33 cellular contexts compared by ENCODE assay signal in genomic region chr2:200659410-200659809, GRCh38.
"Had no signal": no experiment of that assay in that cellular context is flagged by ENCODE, and none has a peak within 500 bp of the region (broad histone marks: within the 10 kb centered on the region; RNA-seq: fewer than 3 reads in every experiment).

No MANE protein-coding gene starts in this region.

- DNase-seq: activated CD4-positive, alpha-beta memory T cell treated with anti-CD3 and anti-CD28 coated beads for 36 hours; activated CD4-positive, alpha-beta T cell treated with anti-CD3 and anti-CD28 coated beads for 36 hours; activated CD4-positive, alpha-beta T cell treated with anti-CD3 and anti-CD28 coated beads, Interleukin-2, amount 10 ng/mL, durations not matched to agents 24 days and 14 days; activated CD4-positive, CD25-positive, alpha-beta regulatory T cell; activated CD4-positive, CD25-positive, alpha-beta regulatory T cell treated with anti-CD3 and anti-CD28 coated beads, Interleukin-2, amount 50 U/mL, for 72 hours; activated CD8-positive, alpha-beta memory T cell treated with anti-CD3 and anti-CD28 coated beads, Interleukin-2, amount 10 ng/mL, durations not matched to agents 7 days and 5 days; activated CD8-positive, alpha-beta memory T cell treated with anti-CD3 and anti-CD28 coated beads, Interleukin-2, amount 50 U/mL, for 48 hours; activated CD8-positive, alpha-beta T cell treated with anti-CD3 and anti-CD28 coated beads, Interleukin-2, amount 10 ng/mL, durations not matched to agents 7 days and 5 days; activated gamma-delta T cell; activated naive CD4-positive, alpha-beta T cell; activated naive CD4-positive, alpha-beta T cell treated with anti-CD3 and anti-CD28 coated beads, Interleukin-2, amount 10 ng/mL, durations not matched to agents 7 days and 5 days; activated naive CD8-positive, alpha-beta T cell treated with anti-CD3 and anti-CD28 coated beads, Interleukin-2, amount 10 ng/mL, durations not matched to agents 7 days and 5 days; activated T-cell treated with anti-CD3 and anti-CD28 coated beads for 4 hours; activated T-cell treated with anti-CD3 and anti-CD28 coated beads, Interleukin-2, amount 50 U/mL, for 24 hours; activated T-cell treated with anti-CD3 and anti-CD28 coated beads, Interleukin-2, amount 50 U/mL, for 72 hours; amygdala; aorta; body of pancreas; caudate nucleus; cortex of kidney; dermis blood vessel endothelial cell; effector CD4-positive, alpha-beta T cell; effector memory CD8-positive, alpha-beta T cell; erythroblast; esophagus squamous epithelium; foreskin melanocyte; heart right ventricle; T-helper 1 cell; T-helper 17 cell; T1000 had no signal

- H3K4me3 Mint-ChIP-seq: activated CD4-positive, alpha-beta memory T cell treated with anti-CD3 and anti-CD28 coated beads for 36 hours; activated CD4-positive, alpha-beta T cell treated with anti-CD3 and anti-CD28 coated beads for 36 hours; activated CD4-positive, alpha-beta T cell treated with anti-CD3 and anti-CD28 coated beads, Interleukin-2, amount 10 ng/mL, durations not matched to agents 24 days and 14 days; activated CD8-positive, alpha-beta memory T cell treated with anti-CD3 and anti-CD28 coated beads, Interleukin-2, amount 10 ng/mL, durations not matched to agents 7 days and 5 days; activated CD8-positive, alpha-beta T cell treated with anti-CD3 and anti-CD28 coated beads, Interleukin-2, amount 10 ng/mL, durations not matched to agents 7 days and 5 days; activated naive CD4-positive, alpha-beta T cell treated with anti-CD3 and anti-CD28 coated beads, Interleukin-2, amount 10 ng/mL, durations not matched to agents 7 days and 5 days; activated naive CD8-positive, alpha-beta T cell treated with anti-CD3 and anti-CD28 coated beads, Interleukin-2, amount 10 ng/mL, durations not matched to agents 7 days and 5 days; activated T-cell treated with anti-CD3 and anti-CD28 coated beads, Interleukin-2, amount 50 U/mL, for 24 hours; activated T-cell treated with anti-CD3 and anti-CD28 coated beads, Interleukin-2, amount 50 U/mL, for 72 hours; effector memory CD8-positive, alpha-beta T cell; T-helper 17 cell; T-helper 2 cell treated with Interferon-gamma antibody and Interleukin-4, amounts not matched to agents 5 μg/mL and 100 μg/mL, for 36 hours had no signal

- H3K27ac ChIP-seq: esophagus squamous epithelium, gastroesophageal sphincter, heart right ventricle had no signal

- ATAC-seq: activated CD4-positive, alpha-beta T cell treated with anti-CD3 and anti-CD28 coated beads for 36 hours; activated CD8-positive, alpha-beta memory T cell treated with anti-CD3 and anti-CD28 coated beads, Interleukin-2, amount 10 ng/mL, durations not matched to agents 7 days and 5 days; activated CD8-positive, alpha-beta T cell treated with anti-CD3 and anti-CD28 coated beads, Interleukin-2, amount 10 ng/mL, durations not matched to agents 7 days and 5 days; activated naive CD4-positive, alpha-beta T cell treated with anti-CD3 and anti-CD28 coated beads, Interleukin-2, amount 50 U/mL, for 72 hours; activated T-cell treated with anti-CD3 and anti-CD28 coated beads, Interleukin-2, amount 50 U/mL, for 72 hours; body of pancreas; effector memory CD8-positive, alpha-beta T cell; gastroesophageal sphincter; heart right ventricle; T-helper 17 cell had no signal

- H3K4me1 Mint-ChIP-seq: activated CD4-positive, alpha-beta T cell treated with anti-CD3 and anti-CD28 coated beads for 36 hours; activated CD4-positive, alpha-beta T cell treated with anti-CD3 and anti-CD28 coated beads, Interleukin-2, amount 10 ng/mL, durations not matched to agents 24 days and 14 days; activated CD8-positive, alpha-beta memory T cell treated with anti-CD3 and anti-CD28 coated beads, Interleukin-2, amount 10 ng/mL, durations not matched to agents 7 days and 5 days; activated naive CD4-positive, alpha-beta T cell treated with anti-CD3 and anti-CD28 coated beads, Interleukin-2, amount 10 ng/mL, durations not matched to agents 7 days and 5 days; activated naive CD8-positive, alpha-beta T cell treated with anti-CD3 and anti-CD28 coated beads, Interleukin-2, amount 10 ng/mL, durations not matched to agents 7 days and 5 days; T-helper 17 cell had no signal

- H3K36me3 ChIP-seq: esophagus squamous epithelium, heart right ventricle had no signal

- H3K27me3 ChIP-seq: body of pancreas, esophagus squamous epithelium, gastroesophageal sphincter had no signal

- H3K9me3 Mint-ChIP-seq: activated CD4-positive, alpha-beta memory T cell treated with anti-CD3 and anti-CD28 coated beads for 36 hours; activated CD4-positive, alpha-beta T cell treated with anti-CD3 and anti-CD28 coated beads, Interleukin-2, amount 10 ng/mL, durations not matched to agents 24 days and 14 days; activated naive CD4-positive, alpha-beta T cell treated with anti-CD3 and anti-CD28 coated beads, Interleukin-2, amount 10 ng/mL, durations not matched to agents 7 days and 5 days; activated naive CD4-positive, alpha-beta T cell treated with anti-CD3 and anti-CD28 coated beads, Interleukin-2, amount 50 U/mL, for 72 hours; activated naive CD8-positive, alpha-beta T cell treated with anti-CD3 and anti-CD28 coated beads, Interleukin-2, amount 10 ng/mL, durations not matched to agents 7 days and 5 days; activated T-cell treated with anti-CD3 and anti-CD28 coated beads, Interleukin-2, amount 50 U/mL, for 24 hours; activated T-cell treated with anti-CD3 and anti-CD28 coated beads, Interleukin-2, amount 50 U/mL, for 72 hours; effector memory CD8-positive, alpha-beta T cell; T-helper 2 cell treated with Interferon-gamma antibody and Interleukin-4, amounts not matched to agents 5 μg/mL and 100 μg/mL, for 36 hours had no signal

- H3K27ac Mint-ChIP-seq: activated CD4-positive, alpha-beta memory T cell treated with anti-CD3 and anti-CD28 coated beads for 36 hours; activated CD4-positive, alpha-beta T cell treated with anti-CD3 and anti-CD28 coated beads for 36 hours; activated CD4-positive, alpha-beta T cell treated with anti-CD3 and anti-CD28 coated beads, Interleukin-2, amount 10 ng/mL, durations not matched to agents 24 days and 14 days; activated CD8-positive, alpha-beta memory T cell treated with anti-CD3 and anti-CD28 coated beads, Interleukin-2, amount 10 ng/mL, durations not matched to agents 7 days and 5 days; activated CD8-positive, alpha-beta T cell treated with anti-CD3 and anti-CD28 coated beads, Interleukin-2, amount 10 ng/mL, durations not matched to agents 7 days and 5 days; activated naive CD4-positive, alpha-beta T cell treated with anti-CD3 and anti-CD28 coated beads, Interleukin-2, amount 10 ng/mL, durations not matched to agents 7 days and 5 days; activated naive CD8-positive, alpha-beta T cell treated with anti-CD3 and anti-CD28 coated beads, Interleukin-2, amount 10 ng/mL, durations not matched to agents 7 days and 5 days; activated T-cell treated with anti-CD3 and anti-CD28 coated beads, Interleukin-2, amount 50 U/mL, for 24 hours; activated T-cell treated with anti-CD3 and anti-CD28 coated beads, Interleukin-2, amount 50 U/mL, for 72 hours; effector memory CD8-positive, alpha-beta T cell; T-helper 17 cell; T-helper 2 cell treated with Interferon-gamma antibody and Interleukin-4, amounts not matched to agents 5 μg/mL and 100 μg/mL, for 36 hours had no signal

- H3K9me3 ChIP-seq: body of pancreas, esophagus squamous epithelium, gastroesophageal sphincter, heart right ventricle had no signal

- H3K36me3 Mint-ChIP-seq: activated CD4-positive, alpha-beta memory T cell treated with anti-CD3 and anti-CD28 coated beads for 36 hours; activated CD8-positive, alpha-beta memory T cell treated with anti-CD3 and anti-CD28 coated beads, Interleukin-2, amount 10 ng/mL, durations not matched to agents 7 days and 5 days; activated naive CD4-positive, alpha-beta T cell treated with anti-CD3 and anti-CD28 coated beads, Interleukin-2, amount 10 ng/mL, durations not matched to agents 7 days and 5 days; activated naive CD4-positive, alpha-beta T cell treated with anti-CD3 and anti-CD28 coated beads, Interleukin-2, amount 50 U/mL, for 72 hours; activated naive CD8-positive, alpha-beta T cell treated with anti-CD3 and anti-CD28 coated beads, Interleukin-2, amount 10 ng/mL, durations not matched to agents 7 days and 5 days had no signal

- H3K4me1 ChIP-seq: esophagus squamous epithelium, gastroesophageal sphincter, heart right ventricle had no signal

- H3K4me3 ChIP-seq: body of pancreas, esophagus squamous epithelium, gastroesophageal sphincter, heart right ventricle had no signal
